In the genomic region with DNA sequence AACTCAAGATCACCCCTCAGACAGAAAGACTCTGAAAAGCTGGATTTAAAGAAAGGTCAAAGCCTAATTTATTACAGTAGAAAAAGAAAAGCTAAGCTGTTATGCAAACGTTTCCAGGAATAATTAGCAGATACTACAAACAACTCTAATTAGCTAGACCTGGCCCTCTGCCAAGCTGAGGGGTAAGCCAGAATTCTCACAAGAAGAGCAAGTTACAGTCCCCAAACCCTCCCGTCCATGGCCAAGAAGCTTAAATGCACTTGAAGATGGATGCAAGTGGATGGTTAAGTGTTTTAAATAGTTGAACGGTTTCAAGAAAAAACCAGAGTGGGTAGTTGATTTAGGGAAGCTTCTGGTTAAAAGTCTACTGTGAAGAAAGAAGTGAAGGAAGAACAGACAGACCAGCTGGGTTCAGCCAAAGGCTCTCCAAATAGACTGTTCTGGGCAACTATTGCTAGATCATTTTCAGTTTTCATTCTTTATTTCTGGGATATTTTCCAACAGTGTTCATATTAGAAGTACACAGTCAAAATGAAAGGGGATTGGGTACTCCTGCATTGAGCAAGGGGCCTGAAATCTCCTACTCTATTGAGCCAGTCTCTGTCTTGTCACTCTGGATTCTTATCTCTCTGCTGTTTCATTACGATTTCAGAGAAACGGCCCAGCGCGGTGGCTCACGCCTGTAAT, we compare ENCODE assay signal across 15 cellular contexts. TPM values are rescaled to one million over a fixed set of nuclear protein-coding genes. Genes with fewer than 3 reads are reported as not detected.
DNase-seq lines count a peak whose midpoint lies in the region; ATAC-seq and TF ChIP-seq lines count a peak whose summit lies in the region.
"Had no signal": no experiment of that assay in that cellular context is flagged by ENCODE, and none has a peak within 500 bp of the region (broad histone marks: within the 10 kb centered on the region; RNA-seq: fewer than 3 reads in every experiment).

No MANE protein-coding gene starts in this region.

- DNase-seq in DMS 273 (lab: John Stamatoyannopoulos, UW; ENCODE audit: unreplicated experiment) (peak; percentile 27), DMS 273 treated with DMSO at 0.1 percent for 48 hours (lab: John Stamatoyannopoulos, UW) (no peak), NCI-H82 (lab: John Stamatoyannopoulos, UW) (peak; percentile 66), fibroblast of villous mesenchyme (ENCODE audit: low read depth) (peak; percentile 46), stomach (no peak), NOMO-1 treated with DMSO at 0.1 percent for 48 hours (lab: John Stamatoyannopoulos, UW; ENCODE audit: unreplicated experiment) (no peak), AG20443 (ENCODE audit: low spot score) (no peak)
- DNase-seq: NCI-H1930; SJCRH30; stimulated activated naive CD4-positive, alpha-beta T cell treated with Interleukin-2 at 50 U/mL for 16 hours had no signal

- no peaks in the 10 kb centered on the region for H3K27me3 ChIP-seq in stomach
- H3K27me3 ChIP-seq: ascending aorta, SJCRH30 had no signal

- TF ChIP-seq CTCF in fibroblast of villous mesenchyme (IDR thresholded peaks at IDR 0.05; ENCODE audit: insufficient read depth, low read depth, low read length) = no peak
- no peak for TF ChIP-seq CTCF in stomach (IDR thresholded peaks at IDR 0.05)

- WGBS in stomach, 5 donors = 70 to 78% (median 75%) methylated on average over 8 of the region's 8 CpGs

- TF ChIP-seq POLR2A in stomach (IDR thresholded peaks at IDR 0.05) = no peak

- H3K9me3 ChIP-seq in stomach = no peaks in the 10 kb centered on the region
- H3K9me3 ChIP-seq: ascending aorta, SJCRH30 had no signal

- H3K36me3 ChIP-seq in stomach = peaks cover 38 to 76% (median 61%) of the 10 kb centered on the region in 4 donors

- H3K27ac ChIP-seq in stomach = peak overlapping the region in 3 of 5 donors; percentile 10 to 44 (median 24)
- H3K27ac ChIP-seq: 22Rv1, SJCRH30 had no signal

- intact Hi-C loops in stomach (cut with DNase I; ENCODE audit: low total_unique reads) = no loop called here

- no peak for ATAC-seq in HG02938 (IDR thresholded peaks at IDR 0.05; ENCODE audit: unreplicated experiment)
- ATAC-seq: GM12878 had no signal

- H3K4me1 ChIP-seq in stomach = peaks cover 8 to 54% (median 36%) of the 10 kb centered on the region in 4 donors

- no peak overlapping the region for H3K4me3 ChIP-seq in fibroblast of villous mesenchyme (ENCODE audit: low read depth, low read length)
- H3K4me3 ChIP-seq in stomach = no peak overlapping the region
- H3K4me3 ChIP-seq: ascending aorta, GM12878, lung, SJCRH30 had no signal

- TF ChIP-seq EP300 in stomach (IDR thresholded peaks at IDR 0.05) = no peak

RNA-seq across cellular contexts. Expression of a gene that starts 4.8 kb away (rescaled TPM):
- total RNA-seq in fibroblast of villous mesenchyme (15.1 and 31.1 TPM in 2 replicates), stomach (10 to 100 TPM in 2 of 5 donors, 1 to 10 TPM in 3; 1.4 to 17.1 (median 7.0) TPM)
- 10 to 100 TPM in 1 of 3 donors, 1 to 10 TPM in 2; 1.4 to 11.4 (median 4.7) TPM for polyA plus RNA-seq in stomach

RNA-seq across cellular contexts. Expression of a gene that starts 25.7 kb away (rescaled TPM):
- total RNA-seq in fibroblast of villous mesenchyme (3.9 and 5.6 TPM in 2 replicates), stomach (10 to 100 TPM in 1 of 5 donors, 1 to 10 TPM in 4; 1.2 to 26.6 (median 5.1) TPM)
- 1 to 10 TPM; 1.4 to 2.8 (median 2.1) TPM for polyA plus RNA-seq in stomach

Comparison
In these comparisons a context has a peak if more than half of its experiments do, and no peak if none do; other contexts are left out.
1. DNase-seq: peak in DMS 273 (single experiment), NCI-H82 (single experiment) and fibroblast of villous mesenchyme (single experiment); none in DMS 273 treated with DMSO at 0.1 percent for 48 hours (single experiment), stomach (single experiment), NOMO-1 treated with DMSO at 0.1 percent for 48 hours (single experiment) and AG20443 (single experiment).